8 cellular contexts compared by ENCODE assay signal in the genomic region with DNA sequence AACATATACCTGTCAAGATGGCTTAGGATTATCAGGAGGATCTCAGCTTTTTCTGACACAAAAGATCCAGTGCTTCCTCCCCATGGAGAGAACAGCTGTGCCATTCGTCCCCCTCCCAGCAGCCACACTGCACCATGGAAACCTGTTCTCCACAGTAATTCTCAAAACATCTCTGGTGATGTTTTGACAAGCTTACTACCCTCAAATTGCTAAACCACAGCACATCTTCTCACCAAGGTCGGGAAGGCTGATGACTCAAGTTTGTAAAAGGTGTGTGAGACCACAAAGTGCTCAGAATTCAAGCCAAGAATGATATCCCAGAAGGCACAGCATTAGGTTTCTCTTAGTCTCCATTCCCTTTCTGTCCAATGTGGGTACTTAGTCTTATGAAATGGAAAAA. TPM values are rescaled to one million over a fixed set of nuclear protein-coding genes. Genes with fewer than 3 reads are reported as not detected.
A peak's percentile ranks its signal among the peaks of the same experiment; 100 is the strongest.
DNase-seq lines count a peak whose midpoint lies in the region; ATAC-seq, FAIRE-seq and TF ChIP-seq lines count a peak whose summit lies in the region.

No MANE protein-coding gene starts in this region.

- peaks cover 43% of the 10 kb centered on the region for H3K4me1 Mint-ChIP-seq in MCF 10A (ENCODE audit: insufficient read depth, unreplicated experiment)
- peaks cover 43% of the 10 kb centered on the region for H3K4me1 Mint-ChIP-seq in activated T-helper 2 cell treated with anti-CD3 and anti-CD28 coated beads, Interferon-gamma antibody, Interleukin-2, Interleukin-4, amounts not matched to agents 10 μg/mL and 5 μg/mL and 100 μg/mL, durations not matched to agents 14 hours and 24 hours and 36 hours (ENCODE audit: low read depth)
- H3K4me1 Mint-ChIP-seq in stimulated activated naive CD8-positive, alpha-beta T cell treated with anti-CD3 and anti-CD28 coated beads, Interleukin-15, Interleukin-2, amounts not matched to agents 100 ng/mL and 50 ng/mL, for 24 hours (ENCODE audit: low read depth): peaks cover 53% of the 10 kb centered on the region

- POLR2A ChIA-PET in MCF 10A (lab: Yijun Ruan, JAX): interaction anchor here (0.5 to 5.2 kb wide), 24 partner anchors 9 to 376 kb away, joined by 3 to 30 read pairs (median 3); a partner anchor contains a TSS
- POLR2A ChIA-PET in HepG2 (lab: Yijun Ruan, JAX): no interaction called here

- TF ChIP-seq EP300 in HepG2 (IDR thresholded peaks at IDR 0.05; ENCODE audit: low read depth in 2 of 2, low read length in 2 of 2) (no peak), HepG2 (CRISPR knock-in tag; IDR thresholded peaks at IDR 0.05; ENCODE audit: borderline replicate concordance) (no peak)

- DNase-seq in MCF 10A (ENCODE audit: unreplicated experiment): peak; percentile 97
- no peak for DNase-seq in breast epithelium (ENCODE audit: low spot score in 2 of 2)
- DNase-seq in activated T-helper 2 cell treated with anti-CD3 and anti-CD28 coated beads, Interferon-gamma antibody, Interleukin-2, Interleukin-4, amounts not matched to agents 10 μg/mL and 5 μg/mL and 100 μg/mL, durations not matched to agents 14 hours and 24 hours and 36 hours (ENCODE audit: low spot score): peak; percentile 14
- DNase-seq in DMS79 (lab: John Stamatoyannopoulos, UW): no peak
- no peak for DNase-seq in HepG2 (ENCODE audit: low spot score)
- DNase-seq in effector CD4-positive, alpha-beta T cell: no peak

- H2AFZ ChIP-seq in HepG2 (ENCODE audit: low read length): no peak overlapping the region

- H3K27me3 ChIP-seq in breast epithelium: no peaks in the 10 kb centered on the region
- H3K27me3 ChIP-seq in HepG2 (ENCODE audit: control insufficient read depth in 1 of 2, insufficient read depth in 2 of 2, low read length in 2 of 2): no peaks in the 10 kb centered on the region

- TF ChIP-seq POLR2A in breast epithelium (IDR thresholded peaks at IDR 0.05) (no peak), HepG2 (IDR thresholded peaks at IDR 0.05; ENCODE audit: insufficient read depth in 1 of 2, low read depth in 2 of 2, low read length in 2 of 2) (no peak)

- no peak overlapping the region for H3K9ac ChIP-seq in HepG2 (ENCODE audit: insufficient read depth, low read depth, low read length)

- peaks cover 7% of the 10 kb centered on the region for H3K36me3 Mint-ChIP-seq in MCF 10A (ENCODE audit: insufficient read depth, unreplicated experiment)
- no peaks in the 10 kb centered on the region for H3K36me3 Mint-ChIP-seq in activated T-helper 2 cell treated with anti-CD3 and anti-CD28 coated beads, Interferon-gamma antibody, Interleukin-2, Interleukin-4, amounts not matched to agents 10 μg/mL and 5 μg/mL and 100 μg/mL, durations not matched to agents 14 hours and 24 hours and 36 hours (ENCODE audit: low read depth)
- no peaks in the 10 kb centered on the region for H3K36me3 Mint-ChIP-seq in stimulated activated naive CD8-positive, alpha-beta T cell treated with anti-CD3 and anti-CD28 coated beads, Interleukin-15, Interleukin-2, amounts not matched to agents 100 ng/mL and 50 ng/mL, for 24 hours (ENCODE audit: low read depth)

- H4K20me1 ChIP-seq in HepG2 (ENCODE audit: insufficient read depth, low read length): no peaks in the 10 kb centered on the region

- H3K4me1 ChIP-seq in breast epithelium (no peaks in the 10 kb centered on the region), HepG2 (ENCODE audit: insufficient read depth, low read length) (no peaks in the 10 kb centered on the region)

- WGBS in HepG2 (ENCODE audit: low lambda C conversion rate): 0% methylated on average over 2 of the region's 2 CpGs

- no peak overlapping the region for H3K4me2 ChIP-seq in HepG2 (ENCODE audit: low read depth, low read length)

- TF ChIP-seq CTCF in MCF 10A (IDR thresholded peaks at IDR 0.05; ENCODE audit: unreplicated experiment) (no peak), breast epithelium (IDR thresholded peaks at IDR 0.05) (no peak), HepG2 (CRISPR knock-in tag; IDR thresholded peaks at IDR 0.05) (no peak)

- H3K27ac ChIP-seq in breast epithelium (no peak overlapping the region), HepG2 (ENCODE audit: extremely low read length, insufficient read depth, low read length) (no peak overlapping the region)

- no peak for TF ChIP-seq RAD21 in HepG2 (CRISPR knock-in tag; IDR thresholded peaks at IDR 0.05)

- CTCF ChIA-PET in MCF 10A (lab: Yijun Ruan, JAX): interaction anchor here (0.6 to 3.7 kb wide), 7 partner anchors 8 to 289 kb away, joined by 3 to 23 read pairs (median 3); no protein-coding TSS in a partner anchor
- CTCF ChIA-PET in HepG2 (lab: Yijun Ruan, JAX; ENCODE audit: low intra/inter-chr PET ratio, low total read pairs): no interaction called here

- no peak overlapping the region for H3K4me3 ChIP-seq in breast epithelium
- no peak overlapping the region for H3K4me3 ChIP-seq in HepG2 (replicated peaks in 1 of 3; ENCODE audit: insufficient read depth in 1 of 3, low read depth in 2 of 3, low read length in 3 of 3)

- BruUV-seq in MCF 10A (replicated peaks; lab: Mats Ljungman, UMichigan): no TSS peak
- BruUV-seq in HepG2 (replicated peaks; lab: Mats Ljungman, UMichigan): no TSS peak

- in situ Hi-C loops in HepG2 (cut with HindIII; ENCODE audit: extremely low pct_ligation_motif_present, low pct_unique_long_range_greater_than_20kb): no loop called here

- H3K36me3 ChIP-seq in breast epithelium: no peaks in the 10 kb centered on the region
- no peaks in the 10 kb centered on the region for H3K36me3 ChIP-seq in HepG2 (replicated peaks in 1 of 2; ENCODE audit: control insufficient read depth in 1 of 2, insufficient read depth in 2 of 2, low read length in 2 of 2)

- no peaks in the 10 kb centered on the region for H3K27me3 Mint-ChIP-seq in MCF 10A (ENCODE audit: insufficient read depth, unreplicated experiment)
- H3K27me3 Mint-ChIP-seq in activated T-helper 2 cell treated with anti-CD3 and anti-CD28 coated beads, Interferon-gamma antibody, Interleukin-2, Interleukin-4, amounts not matched to agents 10 μg/mL and 5 μg/mL and 100 μg/mL, durations not matched to agents 14 hours and 24 hours and 36 hours (ENCODE audit: low read depth): peaks cover 42% of the 10 kb centered on the region
- H3K27me3 Mint-ChIP-seq in stimulated activated naive CD8-positive, alpha-beta T cell treated with anti-CD3 and anti-CD28 coated beads, Interleukin-15, Interleukin-2, amounts not matched to agents 100 ng/mL and 50 ng/mL, for 24 hours: peaks cover 44% of the 10 kb centered on the region

- FAIRE-seq in HepG2 (lab: Jason Lieb, UNC): no peak

- intact Hi-C loops in MCF 10A (cut with micrococcal nuclease) (loop anchor here (5.0 to 10.0 kb wide), 4 partner anchors 103 to 714 kb away; a partner anchor contains a TSS), breast epithelium (cut with DNase I; ENCODE audit: low total_unique reads) (no loop called here), HepG2 (cut with micrococcal nuclease; ENCODE audit: unreplicated experiment) (no loop called here)
- intact Hi-C loops in activated T-helper 2 cell treated with anti-CD3 and anti-CD28 coated beads, Interferon-gamma antibody, Interleukin-2, Interleukin-4, amounts not matched to agents 10 μg/mL and 5 μg/mL and 100 μg/mL, durations not matched to agents 14 hours and 24 hours and 36 hours (cut with micrococcal nuclease): loop anchor here (2.0 kb wide), 5 partner anchors 14 to 366 kb away; no protein-coding TSS in a partner anchor

- no peaks in the 10 kb centered on the region for H3K9me3 ChIP-seq in breast epithelium
- H3K9me3 ChIP-seq in HepG2 (ENCODE audit: low read length): no peaks in the 10 kb centered on the region

- ATAC-seq in HG03095 (IDR thresholded peaks at IDR 0.05; ENCODE audit: unreplicated experiment) (peak; percentile 61), HepG2 (no peak)

- no peaks in the 10 kb centered on the region for H3K79me2 ChIP-seq in HepG2 (ENCODE audit: insufficient read depth, low read length)

- peak overlapping the region; percentile 30 for H3K4me3 Mint-ChIP-seq in MCF 10A (ENCODE audit: unreplicated experiment)
- no peak overlapping the region for H3K4me3 Mint-ChIP-seq in activated T-helper 2 cell treated with anti-CD3 and anti-CD28 coated beads, Interferon-gamma antibody, Interleukin-2, Interleukin-4, amounts not matched to agents 10 μg/mL and 5 μg/mL and 100 μg/mL, durations not matched to agents 14 hours and 24 hours and 36 hours (ENCODE audit: low read depth)
- H3K4me3 Mint-ChIP-seq in stimulated activated naive CD8-positive, alpha-beta T cell treated with anti-CD3 and anti-CD28 coated beads, Interleukin-15, Interleukin-2, amounts not matched to agents 100 ng/mL and 50 ng/mL, for 24 hours: peak overlapping the region; percentile 57

- H3K9me3 Mint-ChIP-seq in MCF 10A (ENCODE audit: unreplicated experiment): peaks cover 7% of the 10 kb centered on the region
- H3K9me3 Mint-ChIP-seq in activated T-helper 2 cell treated with anti-CD3 and anti-CD28 coated beads, Interferon-gamma antibody, Interleukin-2, Interleukin-4, amounts not matched to agents 10 μg/mL and 5 μg/mL and 100 μg/mL, durations not matched to agents 14 hours and 24 hours and 36 hours: no peaks in the 10 kb centered on the region
- H3K9me3 Mint-ChIP-seq in stimulated activated naive CD8-positive, alpha-beta T cell treated with anti-CD3 and anti-CD28 coated beads, Interleukin-15, Interleukin-2, amounts not matched to agents 100 ng/mL and 50 ng/mL, for 24 hours: no peaks in the 10 kb centered on the region

- H3K27ac Mint-ChIP-seq in MCF 10A (ENCODE audit: low read depth, unreplicated experiment): peak overlapping the region; percentile 76
- peak overlapping the region; percentile 85 for H3K27ac Mint-ChIP-seq in activated T-helper 2 cell treated with anti-CD3 and anti-CD28 coated beads, Interferon-gamma antibody, Interleukin-2, Interleukin-4, amounts not matched to agents 10 μg/mL and 5 μg/mL and 100 μg/mL, durations not matched to agents 14 hours and 24 hours and 36 hours
- H3K27ac Mint-ChIP-seq in stimulated activated naive CD8-positive, alpha-beta T cell treated with anti-CD3 and anti-CD28 coated beads, Interleukin-15, Interleukin-2, amounts not matched to agents 100 ng/mL and 50 ng/mL, for 24 hours: peak overlapping the region; percentile 91

RNA-seq across cellular contexts. Expression of a gene that starts 3.9 kb away (rescaled TPM):
- total RNA-seq in MCF 10A (2022): 77.7 and 80.9 TPM in 2 replicates
- 10 to 100 TPM in 1 of 3 donors, 1 to 10 TPM in 2; 1.6 to 14.8 (median 5.2) TPM for total RNA-seq in breast epithelium
- 2.0 and 2.3 TPM in 2 replicates for total RNA-seq in activated T-helper 2 cell treated with anti-CD3 and anti-CD28 coated beads, Interferon-gamma antibody, Interleukin-2, Interleukin-4, amounts not matched to agents 10 μg/mL and 5 μg/mL and 100 μg/mL, durations not matched to agents 14 hours and 24 hours and 36 hours
- 0.13 TPM in 1 of 2 replicates, not detected in the other for total RNA-seq in HepG2 (2016; rRNA removed; fragmentation: Illumina TruSeq; extraction: Trizol)
- not detected in 2 replicates for total RNA-seq in HepG2 (2016; cell fraction: cytosol; rRNA removed; fragmentation: Illumina TruSeq; extraction: Trizol; ENCODE audit: low read depth)
- 0.15 and 0.16 TPM in 2 replicates for total RNA-seq in HepG2 (2016; cell fraction: insoluble cytoplasmic fraction; rRNA removed; fragmentation: Illumina TruSeq; extraction: Trizol)
- total RNA-seq in HepG2 (2016; cell fraction: membrane; rRNA removed; fragmentation: Illumina TruSeq; extraction: Trizol): 0.17 TPM in 1 of 2 replicates, not detected in the other
- not detected in 2 replicates for total RNA-seq in HepG2 (2016; cell fraction: nucleus; rRNA removed; fragmentation: Illumina TruSeq; extraction: Trizol)
- polyA plus RNA-seq in HepG2 (2011; rRNA removed): 0.22 and 0.30 TPM in 2 replicates
- 0.06 and 0.07 TPM in 2 replicates for polyA plus RNA-seq in HepG2 (2011; cell fraction: cytosol; rRNA removed)
- polyA plus RNA-seq in HepG2 (2011; cell fraction: nucleus; rRNA removed): 0.28 TPM in 1 of 2 replicates, not detected in the other
- polyA plus RNA-seq in HepG2 (2012): not detected in 2 replicates
- not detected in 2 replicates for polyA plus RNA-seq in HepG2 (2016; cell fraction: cytosol; fragmentation: Illumina TruSeq; extraction: Trizol; ENCODE audit: low read depth)
- not detected in 2 replicates for polyA plus RNA-seq in HepG2 (2016; cell fraction: insoluble cytoplasmic fraction; fragmentation: Illumina TruSeq; extraction: Trizol; ENCODE audit: low read depth)
- not detected in 2 replicates for polyA plus RNA-seq in HepG2 (2016; cell fraction: membrane; fragmentation: Illumina TruSeq; extraction: Trizol; ENCODE audit: low read depth)
- polyA plus RNA-seq in HepG2 (2016; cell fraction: nucleus; fragmentation: Illumina TruSeq; extraction: Trizol; ENCODE audit: insufficient read depth, low read depth): 0.36 TPM in 1 of 2 replicates, not detected in the other
- polyA minus RNA-seq in HepG2 (2011; rRNA and poly(A)+ RNA removed; ENCODE audit: low replicate concordance): not detected in 2 replicates
- not detected in 2 replicates for polyA minus RNA-seq in HepG2 (2011; cell fraction: cytosol; rRNA and poly(A)+ RNA removed)
- polyA minus RNA-seq in HepG2 (2011; cell fraction: nucleus; rRNA and poly(A)+ RNA removed): not detected in 2 replicates

Comparison
In these comparisons a context has a peak if more than half of its experiments do, and no peak if none do; other contexts are left out.
1. DNase-seq: peak in MCF 10A (single experiment) and activated T-helper 2 cell treated with anti-CD3 and anti-CD28 coated beads, Interferon-gamma antibody, Interleukin-2, Interleukin-4, amounts not matched to agents 10 μg/mL and 5 μg/mL and 100 μg/mL, durations not matched to agents 14 hours and 24 hours and 36 hours (single experiment); none in breast epithelium (0 of 2), DMS79 (single experiment), HepG2 (single experiment) and effector CD4-positive, alpha-beta T cell (single experiment).
2. intact Hi-C loops: an anchor here in MCF 10A (5.0 to 10.0 kb wide) and activated T-helper 2 cell treated with anti-CD3 and anti-CD28 coated beads, Interferon-gamma antibody, Interleukin-2, Interleukin-4, amounts not matched to agents 10 μg/mL and 5 μg/mL and 100 μg/mL, durations not matched to agents 14 hours and 24 hours and 36 hours (2.0 kb wide); none called in breast epithelium and HepG2.
3. Peak in every context shown above with its lines, with median percentiles within 50 percentile points of each other: H3K27ac Mint-ChIP-seq.